In the genomic region with DNA sequence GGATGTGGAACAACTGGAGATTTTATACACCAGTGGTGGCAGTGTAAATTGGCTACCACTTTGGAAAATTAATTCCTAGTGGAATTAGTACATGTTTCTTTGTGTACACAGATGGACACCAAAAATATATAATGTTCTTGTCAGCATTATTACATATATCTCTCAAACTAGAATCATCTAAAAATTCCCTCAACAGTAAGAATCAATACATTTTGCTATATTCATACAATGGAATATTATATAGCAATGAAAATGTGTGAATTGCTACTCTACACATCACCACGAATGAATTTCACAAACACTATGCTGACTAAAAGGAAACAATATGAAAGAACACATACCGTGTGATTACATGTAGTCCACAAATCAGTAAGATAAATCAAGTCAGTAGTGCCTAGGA, we compare ENCODE assay signal across 31 cellular contexts.
"Had no signal": no experiment of that assay in that cellular context is flagged by ENCODE, and none has a peak within 500 bp of the region (broad histone marks: within the 10 kb centered on the region; RNA-seq: fewer than 3 reads in every experiment).

No MANE protein-coding gene starts in this region.

- ATAC-seq: natural killer cell; psoas muscle; right cardiac atrium; sciatic nerve; stimulated activated memory B cell treated with anti-CD40 and anti-IgM and Interleukin-4, amounts not matched to agents 10 μg/mL and 1 μg/mL and 100 μg/mL, for 72 hours; stimulated activated naive CD8-positive, alpha-beta T cell treated with anti-CD3 and anti-CD28 coated beads, Interleukin-15, amount 100 ng/mL, for 72 hours; stimulated activated naive CD8-positive, alpha-beta T cell treated with anti-CD3 and anti-CD28 coated beads, Interleukin-15, Interleukin-2, amounts not matched to agents 100 U/mL and 50 U/mL, for 24 hours; upper lobe of right lung had no signal

- H3K4me1 Mint-ChIP-seq: natural killer cell, nephron, neural progenitor cell had no signal

- H3K79me2 ChIP-seq: parathyroid adenoma had no signal

- H3K27me3 ChIP-seq: neural progenitor cell, ovary, spleen, suprapubic skin, testis, tibial artery, transverse colon, upper lobe of right lung, uterus had no signal

- H3K9me3 ChIP-seq: ovary, psoas muscle, spleen, suprapubic skin, testis, tibial artery, transverse colon, upper lobe of right lung, uterus had no signal

- H3K9ac ChIP-seq: neural progenitor cell, parathyroid adenoma had no signal

- H3K4me2 ChIP-seq: neural progenitor cell, smooth muscle cell had no signal

- H3K27ac Mint-ChIP-seq: natural killer cell; nephron; neural progenitor cell; progenitor cell of endocrine pancreas; stimulated activated memory B cell treated with anti-CD40 and anti-IgM and Interleukin-4, amounts not matched to agents 10 μg/mL and 1 μg/mL and 100 μg/mL, for 72 hours; stimulated activated naive CD8-positive, alpha-beta T cell treated with anti-CD3 and anti-CD28 coated beads, Interleukin-15, amount 100 ng/mL, for 72 hours; type B pancreatic cell had no signal

- H3K36me3 Mint-ChIP-seq: neural progenitor cell had no signal

- H3K4me3 Mint-ChIP-seq: natural killer cell; nephron; neural progenitor cell; stimulated activated memory B cell treated with anti-CD40 and anti-IgM and Interleukin-4, amounts not matched to agents 10 μg/mL and 1 μg/mL and 100 μg/mL, for 72 hours; stimulated activated naive CD8-positive, alpha-beta T cell treated with anti-CD3 and anti-CD28 coated beads, Interleukin-15, amount 100 ng/mL, for 72 hours; type B pancreatic cell had no signal

- H3K4me3 ChIP-seq: neural progenitor cell, ovary, psoas muscle, skin epidermis, smooth muscle cell, spleen, suprapubic skin, testis, tibial artery, transverse colon, upper lobe of right lung, uterus had no signal

- H3K27ac ChIP-seq: neural progenitor cell, ovary, parathyroid adenoma, psoas muscle, skin epidermis, spleen, suprapubic skin, testis, transverse colon, upper lobe of right lung, uterus had no signal

- H2AFZ ChIP-seq: neural progenitor cell, parathyroid adenoma had no signal

- H3K27me3 Mint-ChIP-seq: progenitor cell of endocrine pancreas; stimulated activated memory B cell treated with anti-CD40 and anti-IgM and Interleukin-4, amounts not matched to agents 10 μg/mL and 1 μg/mL and 100 μg/mL, for 72 hours; stimulated activated naive CD8-positive, alpha-beta T cell treated with anti-CD3 and anti-CD28 coated beads, Interleukin-15, amount 100 ng/mL, for 72 hours; type B pancreatic cell had no signal

- H3K9me3 Mint-ChIP-seq: natural killer cell; nephron; neural progenitor cell; stimulated activated memory B cell treated with anti-CD40 and anti-IgM and Interleukin-4, amounts not matched to agents 10 μg/mL and 1 μg/mL and 100 μg/mL, for 72 hours; stimulated activated naive CD8-positive, alpha-beta T cell treated with anti-CD3 and anti-CD28 coated beads, Interleukin-15, amount 100 ng/mL, for 72 hours; type B pancreatic cell had no signal

- H3K36me3 ChIP-seq: neural progenitor cell, ovary, suprapubic skin, uterus had no signal

- DNase-seq: natural killer cell; occipital lobe; ovary; posterior cingulate gyrus; psoas muscle; right cardiac atrium; spleen; stimulated activated CD4-positive, alpha-beta T cell treated with anti-CD3 and anti-CD28 coated beads, Interleukin-12 subunit alpha, Interleukin-12 subunit beta, amount 100 ng/mL, for 4 hours; stimulated activated CD4-positive, alpha-beta T cell treated with anti-CD3 and anti-CD28 coated beads, Interleukin-1b, Interleukin-23, amount 100 ng/mL, for 48 hours; stimulated activated CD4-positive, alpha-beta T cell treated with anti-CD3 and anti-CD28 coated beads, Interleukin-4, amount 100 ng/mL, for 1 hour; stimulated activated CD4-positive, alpha-beta T cell treated with anti-CD3 and anti-CD28 coated beads, Interleukin-4, amount 100 ng/mL, for 4 hours; stimulated activated CD8-positive, alpha-beta memory T cell treated with anti-CD3 and anti-CD28 coated beads, Interleukin-4, amount 100 ng/mL, for 48 hours; stimulated activated naive CD4-positive, alpha-beta T cell; stimulated activated naive CD8-positive, alpha-beta T cell treated with anti-CD3 and anti-CD28 coated beads, Interleukin-15, amount 100 ng/mL, for 72 hours; stimulated activated naive CD8-positive, alpha-beta T cell treated with anti-CD3 and anti-CD28 coated beads, Interleukin-15, Interleukin-2, amounts not matched to agents 100 U/mL and 50 U/mL, for 24 hours; substantia nigra; testis; tibial artery; transverse colon; upper lobe of right lung; uterus had no signal

- H3K4me1 ChIP-seq: neural progenitor cell, parathyroid adenoma, psoas muscle, suprapubic skin, testis, upper lobe of right lung, uterus had no signal
